10 cellular contexts compared by ENCODE assay signal in the genomic region with DNA sequence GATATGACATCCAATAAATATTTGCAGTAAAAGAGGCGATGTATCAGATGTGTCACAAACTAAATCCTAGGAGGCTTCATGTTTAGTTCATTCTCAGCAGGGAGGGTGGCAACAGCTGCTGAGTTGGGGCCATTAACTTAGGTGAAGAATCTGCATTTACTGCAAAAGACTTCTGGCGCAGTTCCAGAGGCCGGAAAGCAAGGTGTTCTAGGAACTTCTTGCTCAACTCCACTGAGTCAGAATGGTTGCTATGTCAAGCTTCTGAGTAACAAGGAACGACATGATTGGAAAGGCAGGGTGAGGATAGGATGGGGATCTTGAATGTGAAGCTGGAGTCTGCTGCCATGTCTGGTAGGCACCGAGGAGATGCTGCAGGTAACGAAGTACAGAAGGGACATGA. TPM values are rescaled to one million over a fixed set of nuclear protein-coding genes. Genes with fewer than 3 reads are reported as not detected.
A peak's percentile ranks its signal among the peaks of the same experiment; 100 is the strongest.
DNase-seq lines count a peak whose midpoint lies in the region; ATAC-seq, FAIRE-seq and TF ChIP-seq lines count a peak whose summit lies in the region.
"Had no signal": no experiment of that assay in that cellular context is flagged by ENCODE, and none has a peak within 500 bp of the region (broad histone marks: within the 10 kb centered on the region; RNA-seq: fewer than 3 reads in every experiment).

No MANE protein-coding gene starts in this region.

- ATAC-seq in GM21528 (IDR thresholded peaks at IDR 0.05; ENCODE audit: low FRiP score, unreplicated experiment) (no peak), GM21367 (IDR thresholded peaks at IDR 0.05; ENCODE audit: unreplicated experiment) (no peak)
- ATAC-seq: activated T-cell treated with anti-CD3 and anti-CD28 coated beads, Interleukin-2, amount 50 U/mL, for 4 hours had no signal

- peak overlapping the region; percentile 17; the same call in 1 of the 2 replicates for H3K4me2 ChIP-seq in OCI-LY7 (ENCODE audit: low read length)

- no peak for DNase-seq in activated CD4-positive, alpha-beta T cell treated with anti-CD3 and anti-CD28 coated beads, Interleukin-2, amount 10 ng/mL, durations not matched to agents 24 days and 14 days
- no peak for DNase-seq in activated CD4-positive, alpha-beta T cell treated with anti-CD3 and anti-CD28 coated beads, Interleukin-2, amount 50 U/mL, for 1 hour
- DNase-seq in OCI-LY7 (ENCODE audit: low spot score) (no peak), fibroblast of mammary gland (ENCODE audit: low read depth) (peak; percentile 91), skeletal muscle cell (ENCODE audit: low read depth) (peak; percentile 60), frontal cortex (ENCODE audit: low spot score in 2 of 2) (no peak)
- DNase-seq: activated T-cell treated with anti-CD3 and anti-CD28 coated beads, Interleukin-2, amount 50 U/mL, for 4 hours; right lobe of liver had no signal

- intact Hi-C loops in activated CD4-positive, alpha-beta T cell treated with anti-CD3 and anti-CD28 coated beads, Interleukin-2, amount 10 ng/mL, durations not matched to agents 24 days and 14 days (cut with micrococcal nuclease), result no loop called here
- intact Hi-C loops in OCI-LY7 (cut with micrococcal nuclease; ENCODE audit: unreplicated experiment), result no loop called here

- H3K4me1 Mint-ChIP-seq in activated CD4-positive, alpha-beta T cell treated with anti-CD3 and anti-CD28 coated beads, Interleukin-2, amount 10 ng/mL, durations not matched to agents 24 days and 14 days, result peaks cover 32% of the 10 kb centered on the region

- no peaks in the 10 kb centered on the region for H3K9me3 ChIP-seq in OCI-LY7 (ENCODE audit: low read length)
- H3K9me3 ChIP-seq: right lobe of liver had no signal

- H3K9me3 Mint-ChIP-seq in activated CD4-positive, alpha-beta T cell treated with anti-CD3 and anti-CD28 coated beads, Interleukin-2, amount 10 ng/mL, durations not matched to agents 24 days and 14 days, result no peaks in the 10 kb centered on the region
- H3K9me3 Mint-ChIP-seq: activated T-cell treated with anti-CD3 and anti-CD28 coated beads, Interleukin-2, amount 50 U/mL, for 4 hours had no signal

- no peaks in the 10 kb centered on the region for H3K27me3 Mint-ChIP-seq in activated CD4-positive, alpha-beta T cell treated with anti-CD3 and anti-CD28 coated beads, Interleukin-2, amount 10 ng/mL, durations not matched to agents 24 days and 14 days

- no peak for FAIRE-seq in frontal cortex (lab: Jason Lieb, UNC)

- CTCF ChIA-PET in OCI-LY7 (lab: Charles Lee; ENCODE audit: unreplicated experiment), result no interaction called here

- POLR2A ChIA-PET in OCI-LY7 (lab: Charles Lee), result interaction anchor here (0.7 kb wide), 2 partner anchors 170 to 264 kb away, joined by 3 to 7 read pairs; no protein-coding TSS in a partner anchor

- no peak overlapping the region for H3K27ac ChIP-seq in OCI-LY7 (ENCODE audit: low read depth, low read length, poor library complexity, severe bottlenecking)
- H3K27ac ChIP-seq: right lobe of liver had no signal

- peaks cover 96% of the 10 kb centered on the region for H3K36me3 ChIP-seq in OCI-LY7 (ENCODE audit: insufficient read depth, low read length)

- no peak overlapping the region for H3K4me3 ChIP-seq in OCI-LY7 (ENCODE audit: low read depth, low read length, poor library complexity, severe bottlenecking)
- no peak overlapping the region for H3K4me3 ChIP-seq in fibroblast of mammary gland (ENCODE audit: control insufficient read depth, low read depth, low read length)
- H3K4me3 ChIP-seq in skeletal muscle cell (ENCODE audit: low read depth, low read length), result no peak overlapping the region
- H3K4me3 ChIP-seq: right lobe of liver had no signal

- peak overlapping the region; percentile 14 for H3K27ac Mint-ChIP-seq in activated CD4-positive, alpha-beta T cell treated with anti-CD3 and anti-CD28 coated beads, Interleukin-2, amount 10 ng/mL, durations not matched to agents 24 days and 14 days

- peaks cover 99% of the 10 kb centered on the region for H3K79me2 ChIP-seq in OCI-LY7 (ENCODE audit: insufficient read depth, low read depth, low read length)

- H4K20me1 ChIP-seq in OCI-LY7 (ENCODE audit: insufficient read depth, low read length), result peaks cover 88% of the 10 kb centered on the region

- H3K36me3 Mint-ChIP-seq in activated CD4-positive, alpha-beta T cell treated with anti-CD3 and anti-CD28 coated beads, Interleukin-2, amount 10 ng/mL, durations not matched to agents 24 days and 14 days (ENCODE audit: low read depth), result peaks cover 37% of the 10 kb centered on the region

- H2AFZ ChIP-seq in OCI-LY7 (ENCODE audit: low read length), result no peak overlapping the region

- no peaks in the 10 kb centered on the region for H3K9me2 ChIP-seq in OCI-LY7 (ENCODE audit: insufficient read depth, low read length)

- H3K4me1 ChIP-seq in OCI-LY7 (ENCODE audit: insufficient read depth, low read length, poor library complexity, severe bottlenecking), result peaks cover 96% of the 10 kb centered on the region

- TF ChIP-seq CTCF in OCI-LY7 (conservative IDR thresholded peaks at IDR 0.05; ENCODE audit: low read length), result no peak
- TF ChIP-seq CTCF in fibroblast of mammary gland (conservative IDR thresholded peaks at IDR 0.05; ENCODE audit: control insufficient read depth, insufficient read depth, low read depth, low read length), result no peak

- no peak overlapping the region for H3K4me3 Mint-ChIP-seq in activated CD4-positive, alpha-beta T cell treated with anti-CD3 and anti-CD28 coated beads, Interleukin-2, amount 10 ng/mL, durations not matched to agents 24 days and 14 days
- H3K4me3 Mint-ChIP-seq: activated T-cell treated with anti-CD3 and anti-CD28 coated beads, Interleukin-2, amount 50 U/mL, for 4 hours had no signal

- no TSS peak for BruUV-seq in OCI-LY7 (replicated peaks; lab: Mats Ljungman, UMichigan)

RNA-seq across cellular contexts. Expression of gene ADNP, which starts 11.7 kb away (rescaled TPM):
- total RNA-seq in activated CD4-positive, alpha-beta T cell treated with anti-CD3 and anti-CD28 coated beads, Interleukin-2, amount 10 ng/mL, durations not matched to agents 24 days and 14 days, result 68.3 and 72.9 TPM in 2 replicates
- total RNA-seq in OCI-LY7 (2014; rRNA removed; shearing (Covaris generic)), result 51.5 and 58.6 TPM in 2 replicates
- 94.9 and 105 TPM in 2 replicates for total RNA-seq in OCI-LY7 (2022)
- 68.1 TPM for total RNA-seq in frontal cortex

RNA-seq across cellular contexts. Expression of gene DPM1, which starts 38.8 kb away (rescaled TPM):
- total RNA-seq in activated CD4-positive, alpha-beta T cell treated with anti-CD3 and anti-CD28 coated beads, Interleukin-2, amount 10 ng/mL, durations not matched to agents 24 days and 14 days, result 61.2 and 68.3 TPM in 2 replicates
- 60.2 and 70.1 TPM in 2 replicates for total RNA-seq in OCI-LY7 (2014; rRNA removed; shearing (Covaris generic))
- total RNA-seq in OCI-LY7 (2022), result 68.2 and 71.2 TPM in 2 replicates
- total RNA-seq in frontal cortex, result 41.2 TPM

RNA-seq across cellular contexts. Expression of gene MOCS3, which starts 39.1 kb away (rescaled TPM):
- 5.7 and 6.3 TPM in 2 replicates for total RNA-seq in activated CD4-positive, alpha-beta T cell treated with anti-CD3 and anti-CD28 coated beads, Interleukin-2, amount 10 ng/mL, durations not matched to agents 24 days and 14 days
- 4.8 and 7.7 TPM in 2 replicates for total RNA-seq in OCI-LY7 (2014; rRNA removed; shearing (Covaris generic))
- total RNA-seq in OCI-LY7 (2022) (5.6 and 5.8 TPM in 2 replicates), frontal cortex (9.4 TPM)

Comparison
In these comparisons a context has a peak if more than half of its experiments do, and no peak if none do; other contexts are left out.
1. DNase-seq: peak in fibroblast of mammary gland (single experiment) and skeletal muscle cell (single experiment); none in activated CD4-positive, alpha-beta T cell treated with anti-CD3 and anti-CD28 coated beads, Interleukin-2, amount 10 ng/mL, durations not matched to agents 24 days and 14 days (single experiment), activated CD4-positive, alpha-beta T cell treated with anti-CD3 and anti-CD28 coated beads, Interleukin-2, amount 50 U/mL, for 1 hour (single experiment), OCI-LY7 (single experiment) and frontal cortex (0 of 2).